8 cellular contexts compared by ENCODE assay signal in the genomic region with DNA sequence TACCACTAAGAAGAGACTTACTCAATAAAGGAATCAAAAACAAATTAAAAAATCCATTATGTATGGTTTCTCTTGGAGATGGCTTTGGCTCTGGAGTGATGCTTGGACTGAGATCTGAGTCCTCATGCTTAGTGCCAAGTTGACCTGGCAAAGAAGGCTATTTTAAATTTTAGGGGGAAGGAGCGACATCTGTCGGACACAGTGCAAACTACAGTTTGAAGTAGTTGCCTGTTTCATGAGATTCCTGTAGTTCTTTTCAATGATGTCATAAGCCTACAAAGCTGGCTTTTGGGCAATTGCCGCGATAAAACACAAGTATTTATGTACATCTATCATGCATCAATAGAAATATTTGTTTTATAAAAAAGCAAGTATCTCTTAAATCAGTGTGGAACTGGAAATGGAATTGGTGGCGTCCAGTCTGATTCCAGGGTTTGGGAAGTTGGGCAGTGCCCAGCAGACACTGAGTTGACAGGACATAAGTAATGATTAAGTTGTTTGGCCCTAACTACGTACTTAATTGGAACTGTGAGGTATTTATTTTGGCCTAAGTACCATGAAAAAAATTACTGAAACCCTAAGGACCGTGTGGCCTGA. TPM values are rescaled to one million over a fixed set of nuclear protein-coding genes. Genes with fewer than 3 reads are reported as not detected.
DNase-seq lines count a peak whose midpoint lies in the region; ATAC-seq and TF ChIP-seq lines count a peak whose summit lies in the region.

No MANE protein-coding gene starts in this region.

- H3K27ac ChIP-seq in C4-2B (no peak overlapping the region), GM23338 (ENCODE audit: low read depth) (no peak overlapping the region)

- no peak overlapping the region for H3K27ac Mint-ChIP-seq in GM23338
- no peak overlapping the region for H3K27ac Mint-ChIP-seq in activated CD4-positive, alpha-beta memory T cell treated with anti-CD3 and anti-CD28 coated beads for 36 hours
- no peak overlapping the region for H3K27ac Mint-ChIP-seq in memory B cell

- H3K36me3 ChIP-seq in GM23338 (ENCODE audit: insufficient read depth): no peaks in the 10 kb centered on the region

- H3K9me3 Mint-ChIP-seq in GM23338 (peaks cover 3% of the 10 kb centered on the region; the same call in 1 of the 3 replicates), memory B cell (no peaks in the 10 kb centered on the region)
- no peaks in the 10 kb centered on the region for H3K9me3 Mint-ChIP-seq in activated CD4-positive, alpha-beta memory T cell treated with anti-CD3 and anti-CD28 coated beads for 36 hours

- no peak overlapping the region for H2AFZ ChIP-seq in GM23338

- no peaks in the 10 kb centered on the region for H3K9me2 ChIP-seq in GM23338 (ENCODE audit: insufficient read depth)

- ATAC-seq in GM23338 (peak; percentile 71), memory B cell (ENCODE audit: low read depth) (peak; percentile 58), HG03280 (IDR thresholded peaks at IDR 0.05; ENCODE audit: unreplicated experiment) (no peak)

- H3K79me2 ChIP-seq in GM23338 (replicated peaks; ENCODE audit: insufficient read depth): peaks cover 39% of the 10 kb centered on the region

- no peak overlapping the region for H3K4me2 ChIP-seq in GM23338

- H3K4me1 Mint-ChIP-seq in GM23338: no peaks in the 10 kb centered on the region
- peaks cover 4% of the 10 kb centered on the region for H3K4me1 Mint-ChIP-seq in activated CD4-positive, alpha-beta memory T cell treated with anti-CD3 and anti-CD28 coated beads for 36 hours (ENCODE audit: low read depth)
- H3K4me1 Mint-ChIP-seq in memory B cell: no peaks in the 10 kb centered on the region

- POLR2A ChIA-PET in activated CD4-positive, alpha-beta memory T cell treated with anti-CD3 and anti-CD28 coated beads for 36 hours (lab: Charles Lee): interaction anchor here (0.9 to 1.3 kb wide), 2 partner anchors 87 to 313 kb away, joined by 3 to 5 read pairs; a partner anchor contains a TSS

- DNase-seq in GM23338 (ENCODE audit: low spot score) (peak; percentile 74), NCI-H460 (ENCODE audit: extremely low read depth, low read depth) (peak; percentile 72), memory B cell (ENCODE audit: low spot score in 2 of 2) (peak; percentile 62 to 67)
- peak; percentile 74 for DNase-seq in activated CD4-positive, alpha-beta memory T cell treated with anti-CD3 and anti-CD28 coated beads for 36 hours
- peak; percentile 28 for DNase-seq in effector CD4-positive, alpha-beta T cell
- DNase-seq in stimulated activated CD8-positive, alpha-beta memory T cell treated with anti-CD3 and anti-CD28 coated beads, Interleukin-15, amount 100 ng/mL, for 48 hours (ENCODE audit: low read depth in 2 of 2): peak; percentile 15 to 25

- CTCF ChIA-PET in activated CD4-positive, alpha-beta memory T cell treated with anti-CD3 and anti-CD28 coated beads for 36 hours (lab: Charles Lee): interaction anchor here (0.7 to 4.0 kb wide), 71 partner anchors 9 to 928 kb away, joined by 3 to 56 read pairs (median 5); a partner anchor contains a TSS

- H3K36me3 Mint-ChIP-seq in GM23338 (ENCODE audit: low read depth) (peaks cover 19% of the 10 kb centered on the region; the same call in 2 of the 3 replicates), memory B cell (peaks cover 2% of the 10 kb centered on the region)
- peaks cover 8% of the 10 kb centered on the region for H3K36me3 Mint-ChIP-seq in activated CD4-positive, alpha-beta memory T cell treated with anti-CD3 and anti-CD28 coated beads for 36 hours

- no peaks in the 10 kb centered on the region; the same call in 1 of the 2 replicates for H4K20me1 ChIP-seq in GM23338 (replicated peaks; ENCODE audit: insufficient read depth)

- no peaks in the 10 kb centered on the region for H3K27me3 ChIP-seq in GM23338 (ENCODE audit: insufficient read depth)

- H3K27me3 Mint-ChIP-seq in GM23338 (ENCODE audit: insufficient read depth, low read depth, poor library complexity): peaks cover 4% of the 10 kb centered on the region
- no peaks in the 10 kb centered on the region for H3K27me3 Mint-ChIP-seq in activated CD4-positive, alpha-beta memory T cell treated with anti-CD3 and anti-CD28 coated beads for 36 hours
- no peaks in the 10 kb centered on the region for H3K27me3 Mint-ChIP-seq in memory B cell

- TF ChIP-seq CTCF in C4-2B (conservative IDR thresholded peaks at IDR 0.05) (peak; percentile 90), GM23338 (conservative IDR thresholded peaks at IDR 0.05; ENCODE audit: low read depth in 2 of 2) (peak; percentile 85 to 93)

- no peak overlapping the region for H3K4me3 ChIP-seq in GM23338

- no peak overlapping the region for H3K4me3 Mint-ChIP-seq in GM23338
- no peak overlapping the region for H3K4me3 Mint-ChIP-seq in activated CD4-positive, alpha-beta memory T cell treated with anti-CD3 and anti-CD28 coated beads for 36 hours
- H3K4me3 Mint-ChIP-seq in memory B cell: no peak overlapping the region

- intact Hi-C loops in activated CD4-positive, alpha-beta memory T cell treated with anti-CD3 and anti-CD28 coated beads for 36 hours (cut with micrococcal nuclease): loop anchor here (1.0 to 5.0 kb wide), 6 partner anchors 164 to 930 kb away; no protein-coding TSS in a partner anchor

- H3K4me1 ChIP-seq in GM23338 (ENCODE audit: insufficient read depth): no peaks in the 10 kb centered on the region

- 0 out of 2 replicates have a peak, but pooled peaks cover 2% of the 10 kb centered on the region for H3F3A ChIP-seq in GM23338 (replicated peaks; ENCODE audit: low read depth)

TF ChIP-seq in GM23338, 12 proteins besides CTCF, POLR2A, EP300 and RAD21:
- TF ChIP-seq JUNB (IDR thresholded peaks at IDR 0.05; ENCODE audit: unreplicated experiment) (no peak), EZH2phosphoT487 (IDR thresholded peaks at IDR 0.05; ENCODE audit: unreplicated experiment) (no peak)
TF ChIP-seq in GM23338: peak in this region for 0.

RNA-seq across cellular contexts. Expression of a gene that starts 50.0 kb away (rescaled TPM):
- 42.7 and 45.6 TPM in 2 replicates for total RNA-seq in GM23338 (2014; rRNA removed; shearing (Covaris generic))
- 64.8 and 72.4 TPM in 2 replicates for polyA plus RNA-seq in GM23338 (2016; fragmentation: Nextera tagmentation; extraction: Ambion mirVana)
- 53.3 and 73.3 TPM in 2 replicates for total RNA-seq in NCI-H460 (2014; rRNA removed; shearing (Covaris generic))
- polyA plus RNA-seq in NCI-H460 (2014; cell fraction: nucleus; rRNA removed): 46.7 and 47.6 TPM in 2 replicates
- total RNA-seq in activated CD4-positive, alpha-beta memory T cell treated with anti-CD3 and anti-CD28 coated beads for 36 hours: 10 to 100 TPM; 22.7 to 26.3 TPM

Comparison
In these comparisons a context has a peak if more than half of its experiments do, and no peak if none do; other contexts are left out.
1. DNase-seq: peak in every context shown above with its lines; median percentile 74 in GM23338; 74 in activated CD4-positive, alpha-beta memory T cell treated with anti-CD3 and anti-CD28 coated beads for 36 hours; 72 in NCI-H460; 64 in memory B cell; 28 in effector CD4-positive, alpha-beta T cell; 20 in stimulated activated CD8-positive, alpha-beta memory T cell treated with anti-CD3 and anti-CD28 coated beads, Interleukin-15, amount 100 ng/mL, for 48 hours.